Comparison of ENCODE assay signal across 9 cellular contexts in genomic region chr13:93248627-93249047, GRCh38. TPM values are rescaled to one million over a fixed set of nuclear protein-coding genes. Genes with fewer than 3 reads are reported as not detected.
DNase-seq lines count a peak whose midpoint lies in the region; ATAC-seq and TF ChIP-seq lines count a peak whose summit lies in the region.
"Had no signal": no experiment of that assay in that cellular context is flagged by ENCODE, and none has a peak within 500 bp of the region (broad histone marks: within the 10 kb centered on the region; RNA-seq: fewer than 3 reads in every experiment).

No MANE protein-coding gene starts in this region.

- H3K4me2 ChIP-seq in OCI-LY3 (ENCODE audit: low read length), result no peak overlapping the region

- in situ Hi-C loops in transverse colon (cut with MboI; ENCODE audit: low pct_ligation_motif_present in 1 of 4, low pct_unique_long_range_greater_than_20kb in 1 of 4, low sequenced_read_pairs in 3 of 4), result loop anchor here in 1 of 4 donors (25.0 kb wide), 1 partner anchor 1114 kb away; no protein-coding TSS in a partner anchor

- no peak for TF ChIP-seq POLR2A in thyroid gland (IDR thresholded peaks at IDR 0.05)
- no peak for TF ChIP-seq POLR2A in transverse colon (IDR thresholded peaks at IDR 0.05)

- ATAC-seq in GM21529 (IDR thresholded peaks at IDR 0.05; ENCODE audit: unreplicated experiment), result no peak

- intact Hi-C loops in thyroid gland (cut with DNase I) (no loop called here), transverse colon (cut with DNase I; ENCODE audit: low total_unique reads) (no loop called here)

- no peaks in the 10 kb centered on the region for H3K36me3 ChIP-seq in OCI-LY3 (replicated peaks; ENCODE audit: low read depth, low read length)
- no peaks in the 10 kb centered on the region for H3K36me3 ChIP-seq in thyroid gland
- no peaks in the 10 kb centered on the region for H3K36me3 ChIP-seq in transverse colon

- no peak overlapping the region for H2AFZ ChIP-seq in OCI-LY3 (ENCODE audit: low read depth, low read length)

- H3K9me3 ChIP-seq in OCI-LY3 (ENCODE audit: insufficient read depth, low read length) (no peaks in the 10 kb centered on the region), thyroid gland (no peaks in the 10 kb centered on the region), transverse colon (no peaks in the 10 kb centered on the region)

- H3K4me1 ChIP-seq in OCI-LY3 (ENCODE audit: low read length) (peaks cover 7% of the 10 kb centered on the region), thyroid gland (no peaks in the 10 kb centered on the region), transverse colon (no peaks in the 10 kb centered on the region)

- H4K20me1 ChIP-seq in OCI-LY3 (ENCODE audit: insufficient read depth, low read length), result no peaks in the 10 kb centered on the region

- no peak overlapping the region for H3K9ac ChIP-seq in OCI-LY3 (ENCODE audit: low read length)

- 41 to 49% methylated on average over 8 of the region's 8 CpGs for WGBS in thyroid gland, 2 donors
- 70% methylated on average over 8 of the region's 8 CpGs; no CpG with 5 or more reads in 1 of the 2 donors for WGBS in transverse colon (ENCODE audit: low coverage in 1 of 2), 2 donors

- H3K4me3 ChIP-seq in OCI-LY3 (ENCODE audit: low read length), result no peak overlapping the region
- H3K4me3 ChIP-seq in thyroid gland (replicated peaks in 1 of 3), result no peak overlapping the region
- H3K4me3 ChIP-seq in transverse colon, result no peak overlapping the region

- H3K27me3 ChIP-seq in OCI-LY3 (ENCODE audit: low read depth, low read length) (no peaks in the 10 kb centered on the region), thyroid gland (no peaks in the 10 kb centered on the region), transverse colon (no peaks in the 10 kb centered on the region)

- no peaks in the 10 kb centered on the region for H3K79me2 ChIP-seq in OCI-LY3 (ENCODE audit: low read length)

- TF ChIP-seq EP300 in transverse colon (IDR thresholded peaks at IDR 0.05; ENCODE audit: low read depth), result no peak

- H3K27ac ChIP-seq in OCI-LY3 (ENCODE audit: low read length), result no peak overlapping the region
- H3K27ac ChIP-seq in thyroid gland, result no peak overlapping the region
- no peak overlapping the region for H3K27ac ChIP-seq in transverse colon

- DNase-seq in NCI-H1436 (lab: John Stamatoyannopoulos, UW), result peak; percentile 16
- DNase-seq in NCI-H1436 treated with DMSO at 0.1 percent for 48 hours (lab: John Stamatoyannopoulos, UW), result no peak
- peak; percentile 31 for DNase-seq in fibroblast of peridontal ligament (ENCODE audit: extremely low read depth)
- peak; percentile 22 to 39 for DNase-seq in thyroid gland
- DNase-seq in epidermal melanocyte (ENCODE audit: insufficient read length, low spot score), result no peak
- no peak for DNase-seq in transverse colon
- DNase-seq: activated B cell treated with CpG ODN at 0.5 μM for 24 hours had no signal

- TF ChIP-seq CTCF in OCI-LY3 (IDR thresholded peaks at IDR 0.05; ENCODE audit: low read depth, low read length), result peak; percentile 19; the same call in 1 of the 2 replicates
- peak in 2 of 6 experiments; percentile 15 to 33 for TF ChIP-seq CTCF in thyroid gland (IDR thresholded peaks at IDR 0.05)
- TF ChIP-seq CTCF in transverse colon (IDR thresholded peaks at IDR 0.05), result no peak

RNA-seq across cellular contexts. Expression of gene GPC6, which starts 22.0 kb away (rescaled TPM):
- total RNA-seq in thyroid gland, result 10 to 100 TPM in 1 of 4 donors, 1 to 10 TPM in 3; 2.8 to 13.4 (median 7.5) TPM
- total RNA-seq in transverse colon, result 1 to 10 TPM in 3 of 4 donors, under 1 TPM in 1; 0.75 to 5.7 (median 4.0) TPM
- total RNA-seq: activated B cell treated with CpG ODN at 0.5 μM for 24 hours had no signal

Comparison
In these comparisons a context has a peak if more than half of its experiments do, and no peak if none do; other contexts are left out.
1. DNase-seq: peak in NCI-H1436 (single experiment), fibroblast of peridontal ligament (single experiment) and thyroid gland (2 of 2); none in NCI-H1436 treated with DMSO at 0.1 percent for 48 hours (single experiment), epidermal melanocyte (single experiment) and transverse colon (single experiment).